Comparison of ENCODE assay signal across 8 cellular contexts in genomic region chr16:25065899-25066298, GRCh38. TPM values are rescaled to one million over a fixed set of nuclear protein-coding genes. Genes with fewer than 3 reads are reported as not detected.
DNase-seq lines count a peak whose midpoint lies in the region; ATAC-seq and TF ChIP-seq lines count a peak whose summit lies in the region.

No MANE protein-coding gene starts in this region.

- H3K4me3 Mint-ChIP-seq in central memory CD8-positive, alpha-beta T cell = peak overlapping the region; percentile 82
- peak overlapping the region; percentile 83 for H3K4me3 Mint-ChIP-seq in progenitor cell of endocrine pancreas (ENCODE audit: low read depth)

- no peaks in the 10 kb centered on the region for H3K9me3 Mint-ChIP-seq in central memory CD8-positive, alpha-beta T cell
- no peaks in the 10 kb centered on the region for H3K9me3 Mint-ChIP-seq in progenitor cell of endocrine pancreas (ENCODE audit: low read depth)

- no peak for ATAC-seq in central memory CD8-positive, alpha-beta T cell (replicated peaks; ENCODE audit: extremely low read depth, poor library complexity, severe bottlenecking)

- H3K36me3 Mint-ChIP-seq in central memory CD8-positive, alpha-beta T cell (ENCODE audit: insufficient read depth) = peaks cover 5% of the 10 kb centered on the region
- no peaks in the 10 kb centered on the region for H3K36me3 Mint-ChIP-seq in progenitor cell of endocrine pancreas (ENCODE audit: insufficient read depth)

- no peaks in the 10 kb centered on the region for H3K27me3 Mint-ChIP-seq in central memory CD8-positive, alpha-beta T cell
- H3K27me3 Mint-ChIP-seq in progenitor cell of endocrine pancreas = peaks cover 4% of the 10 kb centered on the region

- TF ChIP-seq CTCF in GM12872 (IDR thresholded peaks at IDR 0.05; ENCODE audit: insufficient read depth, low read depth, low read length) (peak; percentile 47), progenitor cell of endocrine pancreas (IDR thresholded peaks at IDR 0.05; ENCODE audit: unreplicated experiment) (no peak)

- DNase-seq in HuH-7 (ENCODE audit: low spot score) (peak; percentile 63), progenitor cell of endocrine pancreas (ENCODE audit: low spot score, unreplicated experiment) (no peak), NCI-H1436 treated with DMSO at 0.1 percent for 48 hours (lab: John Stamatoyannopoulos, UW) (no peak)
- no peak for DNase-seq in central memory CD8-positive, alpha-beta T cell (ENCODE audit: low spot score in 2 of 2)
- DNase-seq in activated CD8-positive, alpha-beta memory T cell treated with anti-CD3 and anti-CD28 coated beads for 24 hours = no peak
- DNase-seq in stimulated activated CD8-positive, alpha-beta memory T cell treated with anti-CD3 and anti-CD28 coated beads, Interleukin-4, amount 100 ng/mL, for 48 hours = no peak
- no peak for DNase-seq in NK-92 treated with Interleukin-12 subunit alpha and Interleukin-12 subunit beta, amount 100 ng/mL, for 24 hours (lab: John Stamatoyannopoulos, UW)

- peak overlapping the region; percentile 80 for H3K27ac Mint-ChIP-seq in central memory CD8-positive, alpha-beta T cell (ENCODE audit: low read depth)
- no peak overlapping the region for H3K27ac Mint-ChIP-seq in progenitor cell of endocrine pancreas

- peaks cover 37% of the 10 kb centered on the region for H3K4me1 Mint-ChIP-seq in central memory CD8-positive, alpha-beta T cell
- peaks cover 8% of the 10 kb centered on the region for H3K4me1 Mint-ChIP-seq in progenitor cell of endocrine pancreas (ENCODE audit: low read depth)

RNA-seq across cellular contexts. Expression of gene LCMT1, which starts 45.6 kb away (rescaled TPM):
- 71.8 and 74.7 TPM in 2 replicates for total RNA-seq in progenitor cell of endocrine pancreas

RNA-seq across cellular contexts. Expression of gene ARHGAP17, which starts 50.7 kb away (rescaled TPM):
- total RNA-seq in progenitor cell of endocrine pancreas = 115 and 118 TPM in 2 replicates
